In the genomic region with DNA sequence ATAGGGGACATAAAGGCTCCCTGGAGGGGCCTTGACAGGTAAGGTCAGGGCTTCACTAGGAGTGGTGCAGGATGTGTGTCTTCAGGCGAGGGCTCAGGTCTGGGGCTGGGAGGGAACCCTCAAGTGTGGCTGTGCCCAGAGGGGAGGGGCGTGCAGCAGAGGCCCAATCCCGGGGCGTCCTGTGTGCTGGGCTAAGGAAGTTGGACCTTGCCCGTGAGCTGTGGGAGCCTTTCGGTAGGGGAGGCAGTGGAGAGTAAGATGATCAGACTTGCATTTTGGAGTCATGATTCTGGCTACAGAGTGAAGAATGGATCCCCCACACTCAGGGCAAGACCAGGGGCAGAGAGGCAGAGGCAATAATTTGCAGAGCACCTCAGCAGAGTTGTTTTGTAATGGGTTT, we compare ENCODE assay signal across 13 cellular contexts.
DNase-seq lines count a peak whose midpoint lies in the region; ATAC-seq and TF ChIP-seq lines count a peak whose summit lies in the region.
"Had no signal": no experiment of that assay in that cellular context is flagged by ENCODE, and none has a peak within 500 bp of the region (broad histone marks: within the 10 kb centered on the region; RNA-seq: fewer than 3 reads in every experiment).

No MANE protein-coding gene starts in this region.

- no peaks in the 10 kb centered on the region for H3K79me2 ChIP-seq in GM23338 (replicated peaks; ENCODE audit: insufficient read depth)

- no peak overlapping the region for H2AFZ ChIP-seq in GM23338

- H3K27ac Mint-ChIP-seq in GM23338, result no peak overlapping the region
- H3K27ac Mint-ChIP-seq: CD4-positive, alpha-beta memory T cell; HFFc6 had no signal

- no peak for TF ChIP-seq CTCF in GM23338 (conservative IDR thresholded peaks at IDR 0.05; ENCODE audit: low read depth in 2 of 2)

- H3K9me2 ChIP-seq in GM23338 (ENCODE audit: insufficient read depth), result peaks cover 7% of the 10 kb centered on the region; the same call in 1 of the 2 replicates

- ATAC-seq in GM23338, result 0 out of 3 replicates have a peak, but pooled peaks have one; percentile 25
- ATAC-seq in HG02884 (IDR thresholded peaks at IDR 0.05; ENCODE audit: unreplicated experiment), result no peak
- no peak for ATAC-seq in HG03196 (IDR thresholded peaks at IDR 0.05; ENCODE audit: unreplicated experiment)

- no peak for DNase-seq in GM23338 (ENCODE audit: low spot score)
- peak; percentile 26 for DNase-seq in H7
- peak; percentile 69 for DNase-seq in mesenteric fat pad (ENCODE audit: low spot score)
- DNase-seq in DMS153 treated with DMSO at 0.1 percent for 48 hours (lab: John Stamatoyannopoulos, UW; ENCODE audit: unreplicated experiment), result no peak
- DNase-seq: C1 segment of cervical spinal cord; Calu3; CD4-positive, alpha-beta memory T cell; COR-L47; DND-41; HFFc6 had no signal

- H3K4me2 ChIP-seq in GM23338, result no peak overlapping the region

- H3K4me1 ChIP-seq in GM23338 (ENCODE audit: insufficient read depth), result no peaks in the 10 kb centered on the region
- H3K4me1 ChIP-seq: HAP-1 had no signal

- H3F3A ChIP-seq in GM23338 (replicated peaks; ENCODE audit: low read depth), result no peaks in the 10 kb centered on the region

- no peak overlapping the region for H3K27ac ChIP-seq in GM23338 (ENCODE audit: low read depth)

- peaks cover 18% of the 10 kb centered on the region; the same call in 2 of the 3 replicates for H3K36me3 Mint-ChIP-seq in GM23338 (ENCODE audit: low read depth)
- H3K36me3 Mint-ChIP-seq: CD4-positive, alpha-beta memory T cell had no signal

- no peaks in the 10 kb centered on the region for H3K36me3 ChIP-seq in GM23338 (ENCODE audit: insufficient read depth)
- H3K36me3 ChIP-seq in H7 (replicated peaks; ENCODE audit: control insufficient read depth, insufficient read depth, low read length), result no peaks in the 10 kb centered on the region
- H3K36me3 ChIP-seq: HAP-1 had no signal

- H3K4me3 Mint-ChIP-seq in GM23338, result no peak overlapping the region
- H3K4me3 Mint-ChIP-seq: CD4-positive, alpha-beta memory T cell; HFFc6 had no signal

- H3K9me3 Mint-ChIP-seq in GM23338, result peaks cover 16% of the 10 kb centered on the region

- H3K4me1 Mint-ChIP-seq in GM23338, result peaks cover 9% of the 10 kb centered on the region
- H3K4me1 Mint-ChIP-seq: CD4-positive, alpha-beta memory T cell had no signal

- no peak overlapping the region for H3K4me3 ChIP-seq in GM23338
- H3K4me3 ChIP-seq in H7 (ENCODE audit: insufficient read depth, low read depth, low read length), result no peak overlapping the region
- H3K4me3 ChIP-seq: HAP-1 had no signal

- H4K20me1 ChIP-seq in GM23338 (replicated peaks; ENCODE audit: insufficient read depth), result no peaks in the 10 kb centered on the region

- no peaks in the 10 kb centered on the region for H3K27me3 ChIP-seq in GM23338 (ENCODE audit: insufficient read depth)
- no peaks in the 10 kb centered on the region for H3K27me3 ChIP-seq in H7 (ENCODE audit: control insufficient read depth, insufficient read depth, low read length)

- H3K27me3 Mint-ChIP-seq in GM23338 (ENCODE audit: insufficient read depth, low read depth, poor library complexity), result peaks cover 5% of the 10 kb centered on the region

TF ChIP-seq in GM23338, 12 proteins besides CTCF, POLR2A, EP300 and RAD21:
- TF ChIP-seq CREB1 (CRISPR knock-in tag; IDR thresholded peaks at IDR 0.05; ENCODE audit: low read depth), result no peak
- no peak for TF ChIP-seq STAT1 (IDR thresholded peaks at IDR 0.05; ENCODE audit: unreplicated experiment)
- TF ChIP-seq ZNF114 (CRISPR knock-in tag; IDR thresholded peaks at IDR 0.05), result no peak
- TF ChIP-seq POLR2AphosphoS5 (IDR thresholded peaks at IDR 0.05; ENCODE audit: low read depth), result no peak
- TF ChIP-seq NANOG (IDR thresholded peaks at IDR 0.05; ENCODE audit: borderline replicate concordance), result no peak
- TF ChIP-seq, protein P1, sequence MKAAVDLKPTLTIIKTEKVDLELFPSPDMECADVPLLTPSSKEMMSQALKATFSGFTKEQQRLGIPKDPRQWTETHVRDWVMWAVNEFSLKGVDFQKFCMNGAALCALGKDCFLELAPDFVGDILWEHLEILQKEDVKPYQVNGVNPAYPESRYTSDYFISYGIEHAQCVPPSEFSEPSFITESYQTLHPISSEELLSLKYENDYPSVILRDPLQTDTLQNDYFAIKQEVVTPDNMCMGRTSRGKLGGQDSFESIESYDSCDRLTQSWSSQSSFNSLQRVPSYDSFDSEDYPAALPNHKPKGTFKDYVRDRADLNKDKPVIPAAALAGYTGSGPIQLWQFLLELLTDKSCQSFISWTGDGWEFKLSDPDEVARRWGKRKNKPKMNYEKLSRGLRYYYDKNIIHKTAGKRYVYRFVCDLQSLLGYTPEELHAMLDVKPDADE (IDR thresholded peaks at IDR 0.05), result no peak

Comparison
In these comparisons a context has a peak if more than half of its experiments do, and no peak if none do; other contexts are left out.
1. DNase-seq: peak in H7 (single experiment) and mesenteric fat pad (single experiment); none in GM23338 (single experiment) and DMS153 treated with DMSO at 0.1 percent for 48 hours (single experiment).